Comparison of ENCODE assay signal across 22 cellular contexts in genomic region chr1:208007319-208007937, GRCh38.
"Had no signal": no experiment of that assay in that cellular context is flagged by ENCODE, and none has a peak within 500 bp of the region (broad histone marks: within the 10 kb centered on the region; RNA-seq: fewer than 3 reads in every experiment).

No MANE protein-coding gene starts in this region.

- H3K79me2 ChIP-seq: hepatocyte had no signal

- H3K4me3 Mint-ChIP-seq: activated CD8-positive, alpha-beta T cell treated with anti-CD3 and anti-CD28 coated beads, Interleukin-2, amount 10 ng/mL, durations not matched to agents 7 days and 5 days; activated naive CD8-positive, alpha-beta T cell; effector memory CD8-positive, alpha-beta T cell; natural killer cell treated with Interleukin-12 subunit alpha and Interleukin-12 subunit beta and Interleukin-15 and Interleukin-18, amount 100 ng/mL, for 72 hours; T-helper 17 cell; type B pancreatic cell; WTC11 had no signal

- H2AFZ ChIP-seq: hepatocyte had no signal

- H3K4me1 ChIP-seq: breast epithelium, right atrium auricular region had no signal

- H3K27me3 ChIP-seq: breast epithelium, hepatocyte, right atrium auricular region had no signal

- H3K4me3 ChIP-seq: breast epithelium, hepatocyte, left ventricle myocardium inferior, right atrium auricular region had no signal

- H3K27ac Mint-ChIP-seq: activated CD8-positive, alpha-beta T cell treated with anti-CD3 and anti-CD28 coated beads, Interleukin-2, amount 10 ng/mL, durations not matched to agents 7 days and 5 days; activated naive CD8-positive, alpha-beta T cell; effector memory CD8-positive, alpha-beta T cell; natural killer cell treated with Interleukin-12 subunit alpha and Interleukin-12 subunit beta and Interleukin-15 and Interleukin-18, amount 100 ng/mL, for 72 hours; T-helper 17 cell; type B pancreatic cell; WTC11 had no signal

- DNase-seq: activated CD4-positive, alpha-beta T cell treated with anti-CD3 and anti-CD28 coated beads for 48 hours; activated CD8-positive, alpha-beta memory T cell treated with anti-CD3 and anti-CD28 coated beads, Interleukin-2, amount 50 U/mL, for 4 hours; activated CD8-positive, alpha-beta T cell treated with anti-CD3 and anti-CD28 coated beads, Interleukin-2, amount 10 ng/mL, durations not matched to agents 7 days and 5 days; activated effector memory CD4-positive, alpha-beta T cell treated with anti-CD3 and anti-CD28 coated beads, Interleukin-2, amount 50 U/mL, for 16 hours; activated T-cell treated with anti-CD3 and anti-CD28 coated beads, Interleukin-2, amount 50 U/mL, for 48 hours; anterior cingulate cortex; effector memory CD8-positive, alpha-beta T cell; kidney; left ventricle myocardium inferior; small intestine; stimulated activated CD4-positive, alpha-beta T cell treated with anti-CD3 and anti-CD28 coated beads, Interleukin-4, amount 100 ng/mL, for 4 hours; stimulated activated CD8-positive, alpha-beta memory T cell treated with anti-CD3 and anti-CD28 coated beads, Interleukin-4, amount 100 ng/mL, for 48 hours; stimulated activated naive CD8-positive, alpha-beta T cell treated with anti-CD3 and anti-CD28 coated beads, Interleukin-15, Interleukin-2, amounts not matched to agents 100 U/mL and 50 U/mL, for 24 hours; T-helper 17 cell had no signal

- H3K9me3 Mint-ChIP-seq: effector memory CD8-positive, alpha-beta T cell; natural killer cell treated with Interleukin-12 subunit alpha and Interleukin-12 subunit beta and Interleukin-15 and Interleukin-18, amount 100 ng/mL, for 72 hours; type B pancreatic cell had no signal

- H3K36me3 ChIP-seq: breast epithelium, left ventricle myocardium inferior, right atrium auricular region had no signal

- H3K36me3 Mint-ChIP-seq: activated naive CD8-positive, alpha-beta T cell; natural killer cell treated with Interleukin-12 subunit alpha and Interleukin-12 subunit beta and Interleukin-15 and Interleukin-18, amount 100 ng/mL, for 72 hours; WTC11 had no signal

- H3K27me3 Mint-ChIP-seq: type B pancreatic cell had no signal

- H3K9me3 ChIP-seq: breast epithelium, left ventricle myocardium inferior, right atrium auricular region had no signal

- H3K4me2 ChIP-seq: hepatocyte had no signal

- H3K4me1 Mint-ChIP-seq: WTC11 had no signal

- H3K27ac ChIP-seq: breast epithelium, epithelial cell of prostate, hepatocyte, left ventricle myocardium inferior, right atrium auricular region had no signal
